8 cellular contexts compared by ENCODE assay signal in the genomic region with DNA sequence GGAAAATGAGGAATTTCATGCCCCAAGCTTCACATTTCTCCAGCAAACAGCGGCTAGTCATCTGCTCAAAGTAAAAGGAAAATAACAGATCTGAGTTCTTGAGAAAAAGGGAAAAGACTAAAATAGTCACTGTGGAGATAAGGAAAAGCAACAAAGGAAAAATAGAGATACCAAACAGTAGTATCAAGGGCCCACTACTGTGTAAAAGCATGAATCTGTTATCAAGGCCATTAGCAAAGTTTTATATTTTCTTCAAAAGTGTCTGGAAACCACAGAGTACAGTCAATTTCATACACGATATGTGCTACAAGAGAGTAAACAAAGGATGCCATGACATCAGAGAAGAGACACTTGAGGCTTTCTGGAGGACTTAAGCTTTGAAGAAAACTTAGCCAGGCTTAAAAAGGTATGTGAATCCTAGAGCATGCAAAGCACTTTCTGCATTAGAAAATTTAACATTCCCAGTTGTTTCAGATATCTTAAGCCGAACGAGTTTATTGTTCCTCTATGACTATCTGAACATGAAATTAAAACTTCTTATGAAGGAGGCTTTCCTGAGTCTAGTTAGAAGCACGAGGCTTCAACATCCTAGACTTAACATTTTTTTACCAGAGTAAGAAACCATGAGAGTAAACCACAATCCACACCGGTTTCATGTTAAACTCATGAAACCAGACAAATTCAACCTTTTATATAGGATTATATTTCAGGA. TPM values are rescaled to one million over a fixed set of nuclear protein-coding genes. Genes with fewer than 3 reads are reported as not detected.
DNase-seq lines count a peak whose midpoint lies in the region; ATAC-seq and TF ChIP-seq lines count a peak whose summit lies in the region.

No MANE protein-coding gene starts in this region.

- H3K9me3 ChIP-seq in BE2C, result no peaks in the 10 kb centered on the region

- H3K27me3 Mint-ChIP-seq in chondrocyte (ENCODE audit: low read depth), result no peaks in the 10 kb centered on the region

- H3K27ac ChIP-seq in VCaP, result peak overlapping the region; percentile 89

- peaks cover 4% of the 10 kb centered on the region for H3K9me3 Mint-ChIP-seq in chondrocyte (ENCODE audit: low read depth)

- ATAC-seq in GM18909 (IDR thresholded peaks at IDR 0.05; ENCODE audit: poor library complexity, unreplicated experiment) (peak; percentile 16), HG03103 (IDR thresholded peaks at IDR 0.05; ENCODE audit: low read depth, unreplicated experiment) (peak; percentile 19)

- no peaks in the 10 kb centered on the region for H3K4me1 ChIP-seq in BE2C

- no peak overlapping the region for H3K4me3 Mint-ChIP-seq in chondrocyte (ENCODE audit: unreplicated experiment)

- H3K36me3 ChIP-seq in BE2C, result no peaks in the 10 kb centered on the region

- H3K4me3 ChIP-seq in BE2C (ENCODE audit: low read depth, low read length), result peak overlapping the region; percentile 92

- no peaks in the 10 kb centered on the region for H3K4me1 Mint-ChIP-seq in chondrocyte (ENCODE audit: low read depth)

- H3K36me3 Mint-ChIP-seq in chondrocyte (ENCODE audit: low read depth), result peaks cover 4% of the 10 kb centered on the region

- DNase-seq in BE2C (no peak), kidney tubule cell (ENCODE audit: low spot score) (peak; percentile 37), NOMO-1 treated with dmso at 0.1 percent for 144 hours (lab: John Stamatoyannopoulos, UW; ENCODE audit: unreplicated experiment) (no peak), OCI-M2 (lab: John Stamatoyannopoulos, UW; ENCODE audit: unreplicated experiment) (no peak), chondrocyte (ENCODE audit: low spot score) (no peak)

- no peaks in the 10 kb centered on the region for H3K27me3 ChIP-seq in BE2C

- H3K27ac Mint-ChIP-seq in chondrocyte (ENCODE audit: unreplicated experiment), result no peak overlapping the region

- TF ChIP-seq CTCF in BE2C (IDR thresholded peaks at IDR 0.05; ENCODE audit: low read depth, low read length) (no peak), VCaP (conservative IDR thresholded peaks at IDR 0.05) (no peak), chondrocyte (IDR thresholded peaks at IDR 0.05) (no peak)

RNA-seq across cellular contexts. Expression of a gene that starts 1.2 kb away (rescaled TPM):
- 8.9 TPM for polyA plus RNA-seq in BE2C (2012; ENCODE audit: insufficient read depth, insufficient read length, low read depth)
- total RNA-seq in chondrocyte, result 14.3 to 17.3 TPM (median 15.0 TPM) in 3 replicates

RNA-seq across cellular contexts. Expression of a gene that starts 43.6 kb away (rescaled TPM):
- 36.3 TPM for polyA plus RNA-seq in BE2C (2012; ENCODE audit: insufficient read depth, insufficient read length, low read depth)
- total RNA-seq in chondrocyte, result 67.8 to 71.3 TPM (median 70.8 TPM) in 3 replicates
